19 cellular contexts compared by ENCODE assay signal in the genomic region with DNA sequence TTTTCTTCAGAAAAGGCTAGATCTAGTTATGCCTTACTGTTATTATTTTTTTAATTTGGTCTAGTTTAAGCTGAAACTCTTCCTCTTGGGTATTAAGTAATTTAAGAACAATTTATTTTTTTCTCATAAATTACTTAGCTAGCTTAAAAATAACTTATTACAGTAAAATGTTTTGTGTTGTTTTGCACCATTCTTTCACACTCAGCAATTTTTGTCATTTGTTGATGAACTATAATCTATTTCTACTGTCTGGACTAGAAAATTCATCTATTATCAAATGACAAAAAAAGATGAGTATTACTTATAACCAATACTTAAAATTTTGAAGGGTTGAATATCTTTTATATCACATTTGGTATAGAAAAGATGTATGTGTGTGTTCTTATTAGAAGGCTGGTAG. TPM values are rescaled to one million over a fixed set of nuclear protein-coding genes. Genes with fewer than 3 reads are reported as not detected.
"Had no signal": no experiment of that assay in that cellular context is flagged by ENCODE, and none has a peak within 500 bp of the region (broad histone marks: within the 10 kb centered on the region; RNA-seq: fewer than 3 reads in every experiment).

No MANE protein-coding gene starts in this region.

- H3K27ac Mint-ChIP-seq: activated B cell treated with CpG ODN at 0.5 μM for 24 hours; activated CD8-positive, alpha-beta T cell treated with anti-CD3 and anti-CD28 coated beads for 36 hours; activated naive CD4-positive, alpha-beta T cell treated with anti-CD3 and anti-CD28 coated beads, Interleukin-2, amount 50 U/mL, for 24 hours; nephron progenitor cell; T-cell had no signal

- H3K4me3 ChIP-seq: ascending aorta, hepatocyte, lung, tibial artery had no signal

- H3K27me3 ChIP-seq: ascending aorta, hepatocyte, tibial artery had no signal

- H3K27me3 Mint-ChIP-seq: activated B cell treated with CpG ODN at 0.5 μM for 24 hours; activated CD8-positive, alpha-beta T cell treated with anti-CD3 and anti-CD28 coated beads for 36 hours; activated naive CD4-positive, alpha-beta T cell treated with anti-CD3 and anti-CD28 coated beads, Interleukin-2, amount 50 U/mL, for 24 hours; T-cell had no signal

- H3K9me3 ChIP-seq: ascending aorta, tibial artery had no signal

- ATAC-seq: activated CD8-positive, alpha-beta T cell treated with anti-CD3 and anti-CD28 coated beads for 36 hours; activated T-cell treated with anti-CD3 and anti-CD28 coated beads, Interleukin-2, amount 50 U/mL, for 72 hours; left lobe of liver; T-cell had no signal

- H3K4me3 Mint-ChIP-seq: activated B cell treated with CpG ODN at 0.5 μM for 24 hours; activated naive CD4-positive, alpha-beta T cell treated with anti-CD3 and anti-CD28 coated beads, Interleukin-2, amount 50 U/mL, for 24 hours had no signal

- DNase-seq: activated B cell treated with CpG ODN at 0.5 μM for 24 hours; activated CD4-positive, alpha-beta T cell treated with anti-CD3 and anti-CD28 coated beads for 4 hours; activated CD8-positive, alpha-beta T cell treated with anti-CD3 and anti-CD28 coated beads for 36 hours; activated gamma-delta T cell; activated T-cell treated with anti-CD3 and anti-CD28 coated beads, Interleukin-2, amount 50 U/mL, for 72 hours; cortex of kidney; effector memory CD4-positive, alpha-beta T cell; kidney; nephron progenitor cell; nucleus accumbens; posterior cingulate gyrus; stimulated activated naive CD4-positive, alpha-beta T cell; T-cell; tibial artery had no signal

- H3K27ac ChIP-seq: ascending aorta, hepatocyte, tibial artery had no signal

- H2AFZ ChIP-seq: hepatocyte had no signal

- H3K9me3 Mint-ChIP-seq: activated B cell treated with CpG ODN at 0.5 μM for 24 hours had no signal

- H3K4me2 ChIP-seq: hepatocyte had no signal

RNA-seq across cellular contexts. Expression of gene LPAR6, which starts 1.6 kb away (rescaled TPM):
- total RNA-seq: activated B cell treated with CpG ODN at 0.5 μM for 24 hours had no signal
